In genomic region chr2:168790226-168790902, GRCh38 we compare ENCODE assay signal across 25 cellular contexts. TPM values are rescaled to one million over a fixed set of nuclear protein-coding genes. Genes with fewer than 3 reads are reported as not detected.
DNase-seq lines count a peak whose midpoint lies in the region; ATAC-seq, FAIRE-seq and TF ChIP-seq lines count a peak whose summit lies in the region.
"Had no signal": no experiment of that assay in that cellular context is flagged by ENCODE, and none has a peak within 500 bp of the region (broad histone marks: within the 10 kb centered on the region; RNA-seq: fewer than 3 reads in every experiment).

No MANE protein-coding gene starts in this region.

- H3K9me1 ChIP-seq in endothelial cell of umbilical vein (replicated peaks; ENCODE audit: control insufficient read depth, extremely low read depth, insufficient read depth, low read length) = no peaks in the 10 kb centered on the region

- no peaks in the 10 kb centered on the region for H3K79me2 ChIP-seq in endothelial cell of umbilical vein (ENCODE audit: control insufficient read depth, insufficient read depth, low read length)

- no peak overlapping the region for H3K4me3 ChIP-seq in heart right ventricle
- no peak overlapping the region for H3K4me3 ChIP-seq in right atrium auricular region
- no peak overlapping the region for H3K4me3 ChIP-seq in endothelial cell of umbilical vein (replicated peaks in 1 of 3; ENCODE audit: insufficient read depth in 1 of 3, low read depth in 1 of 3, low read length in 3 of 3)
- no peak overlapping the region for H3K4me3 ChIP-seq in liver (ENCODE audit: low read depth in 1 of 3, low read length in 3 of 3)
- H3K4me3 ChIP-seq: GM23248, SJSA1 had no signal

- CTCF ChIA-PET in endothelial cell of umbilical vein (lab: Charles Lee) = interaction anchor here (1.5 to 1.6 kb wide), 2 partner anchors 18 to 89 kb away, joined by 3 to 4 read pairs; no protein-coding TSS in a partner anchor

- peak; percentile 55 to 93 (median 82) for ATAC-seq in heart right ventricle
- no peak for ATAC-seq in HG03442 (IDR thresholded peaks at IDR 0.05; ENCODE audit: unreplicated experiment)
- ATAC-seq: PC-3 had no signal

- peak overlapping the region in 3 of 10 donors; percentile 1 to 35 (median 33) for H3K27ac ChIP-seq in heart right ventricle
- peak overlapping the region in 1 of 2 donors; percentile 10 for H3K27ac ChIP-seq in right atrium auricular region
- H3K27ac ChIP-seq in endothelial cell of umbilical vein (ENCODE audit: insufficient read depth, low read depth, low read length) = no peak overlapping the region
- no peak overlapping the region for H3K27ac ChIP-seq in liver (ENCODE audit: low read depth in 1 of 2, low read length in 2 of 2)
- H3K27ac ChIP-seq: GM23248, KMS-11, SJSA1 had no signal

- TF ChIP-seq CTCF in heart right ventricle (IDR thresholded peaks at IDR 0.05) (no peak), right atrium auricular region (IDR thresholded peaks at IDR 0.05) (no peak), endothelial cell of umbilical vein (IDR thresholded peaks at IDR 0.05; ENCODE audit: extremely low read depth in 1 of 2, insufficient read depth in 1 of 2, low read depth in 1 of 2, low read length in 2 of 2) (no peak), liver (IDR thresholded peaks at IDR 0.05; ENCODE audit: low read depth, low read length, missing input control) (no peak)

- H3K4me2 ChIP-seq in endothelial cell of umbilical vein (ENCODE audit: insufficient read depth, low read length) = no peak overlapping the region
- H3K4me2 ChIP-seq: KMS-11 had no signal

- dilution Hi-C loops in endothelial cell of umbilical vein (cut with MboI; ENCODE audit: extremely low pct_ligation_motif_present, low sequenced_read_pairs) = no loop called here

- 66 to 77% methylated on average over 5 of the region's 5 CpGs for WGBS in heart right ventricle, 2 donors
- 84% methylated on average over 5 of the region's 5 CpGs for WGBS in liver

- H3K4me1 ChIP-seq in heart right ventricle (peaks cover 0 to 10% (median 0%) of the 10 kb centered on the region in 9 donors), right atrium auricular region (no peaks in the 10 kb centered on the region), endothelial cell of umbilical vein (ENCODE audit: control insufficient read depth, extremely low read depth, insufficient read depth, low read length) (no peaks in the 10 kb centered on the region), liver (ENCODE audit: control insufficient read depth in 4 of 4, insufficient read depth in 4 of 4, low read length in 3 of 4) (no peaks in the 10 kb centered on the region)
- H3K4me1 ChIP-seq: SJSA1 had no signal

- FAIRE-seq in endothelial cell of umbilical vein (lab: Jason Lieb, UNC) = peak; percentile 72
- FAIRE-seq in GM12891 (lab: Jason Lieb, UNC) = no peak
- FAIRE-seq: G401.6 had no signal

- H4K20me1 ChIP-seq in endothelial cell of umbilical vein (replicated peaks; ENCODE audit: control insufficient read depth, extremely low read depth, insufficient read depth, low read length) = no peaks in the 10 kb centered on the region

- no peak for TF ChIP-seq RAD21 in liver (IDR thresholded peaks at IDR 0.05)

- DNase-seq in heart right ventricle = no peak
- DNase-seq in right atrium auricular region (ENCODE audit: low spot score) = no peak
- DNase-seq in endothelial cell of umbilical vein (ENCODE audit: low read depth, low spot score) = peak; percentile 50
- no peak for DNase-seq in GM12891 (ENCODE audit: insufficient read length, low spot score)
- DNase-seq in occipital lobe (lab: John Stamatoyannopoulos, UW) = no peak
- DNase-seq: DMS53; GM23248; H7; IMR-90; MM.1S; NCI-H1417; NCI-H1694; NCI-H2029 treated with DMSO at 0.1 percent for 48 hours; NCI-H446 treated with DMSO at 0.1 percent for 48 hours; NCI-H526; NCI-H82; NK-92 treated with Interleukin-12 subunit alpha and Interleukin-12 subunit beta, amount 100 ng/mL, for 24 hours; PC-3 had no signal

- POLR2A ChIA-PET in endothelial cell of umbilical vein (lab: Charles Lee) = no interaction called here

- TF ChIP-seq POLR2A in endothelial cell of umbilical vein (IDR thresholded peaks at IDR 0.05; ENCODE audit: low read depth, low read length) = no peak
- TF ChIP-seq POLR2A in GM12891 (IDR thresholded peaks at IDR 0.05; ENCODE audit: low read depth, low read length) = no peak

- no peaks in the 10 kb centered on the region for H3K9me3 ChIP-seq in heart right ventricle
- H3K9me3 ChIP-seq in right atrium auricular region = no peaks in the 10 kb centered on the region
- H3K9me3 ChIP-seq in endothelial cell of umbilical vein (replicated peaks; ENCODE audit: control insufficient read depth, insufficient read depth, low read length) = no peaks in the 10 kb centered on the region
- H3K9me3 ChIP-seq in liver (ENCODE audit: control insufficient read depth in 4 of 4, low read length in 3 of 4) = no peaks in the 10 kb centered on the region
- H3K9me3 ChIP-seq: SJSA1 had no signal

- H3K36me3 ChIP-seq in heart right ventricle (no peaks in the 10 kb centered on the region), right atrium auricular region (no peaks in the 10 kb centered on the region), endothelial cell of umbilical vein (ENCODE audit: control insufficient read depth in 2 of 2, extremely low read depth in 1 of 2, insufficient read depth in 2 of 2, low read length in 2 of 2) (no peaks in the 10 kb centered on the region), liver (ENCODE audit: control insufficient read depth in 4 of 4, insufficient read depth in 3 of 4, low read depth in 1 of 4, low read length in 3 of 4) (no peaks in the 10 kb centered on the region)
- H3K36me3 ChIP-seq: SJSA1 had no signal

- H3K27me3 ChIP-seq in heart right ventricle (no peaks in the 10 kb centered on the region), right atrium auricular region (no peaks in the 10 kb centered on the region), endothelial cell of umbilical vein (ENCODE audit: control insufficient read depth in 2 of 2, insufficient read depth in 2 of 2, low read length in 2 of 2) (peaks cover 2 to 11% of the 10 kb centered on the region in 2 experiments), liver (ENCODE audit: control insufficient read depth in 4 of 4, insufficient read depth in 4 of 4, low read length in 3 of 4) (no peaks in the 10 kb centered on the region)
- H3K27me3 ChIP-seq: SJSA1 had no signal

- no TSS peak for BruUV-seq in endothelial cell of umbilical vein (replicated peaks; lab: Mats Ljungman, UMichigan)

- H3K9ac ChIP-seq in endothelial cell of umbilical vein (replicated peaks; ENCODE audit: extremely low read depth, insufficient read depth, low read length) (no peak overlapping the region), liver (ENCODE audit: low read depth in 1 of 2, low read length in 2 of 2) (no peak overlapping the region)
- H3K9ac ChIP-seq: GM23248, KMS-11 had no signal

- intact Hi-C loops in heart right ventricle (cut with DNase I) = no loop called here
- intact Hi-C loops in endothelial cell of umbilical vein (cut with micrococcal nuclease) = no loop called here

- H2AFZ ChIP-seq in endothelial cell of umbilical vein (ENCODE audit: low read depth, low read length) = no peak overlapping the region
- H2AFZ ChIP-seq: GM23248 had no signal

TF ChIP-seq in endothelial cell of umbilical vein, 7 proteins besides CTCF, POLR2A, EP300 and RAD21 (continues in another document):
- TF ChIP-seq POLR2AphosphoS5 (IDR thresholded peaks at IDR 0.05; ENCODE audit: insufficient read depth, low read depth, low read length) (no peak), FOS (IDR thresholded peaks at IDR 0.05; ENCODE audit: borderline replicate concordance, insufficient read depth, low read length) (no peak), MYC (IDR thresholded peaks at IDR 0.05; ENCODE audit: low read depth, low read length) (no peak), GATA2 (IDR thresholded peaks at IDR 0.05; ENCODE audit: insufficient read depth, insufficient read length, low read depth, low read length) (no peak)

TF ChIP-seq in liver, 16 proteins besides CTCF, POLR2A, EP300 and RAD21:
- no peak for TF ChIP-seq ATF3 (IDR thresholded peaks at IDR 0.05)
- peak; percentile 64 for TF ChIP-seq NR2F2 (IDR thresholded peaks at IDR 0.05)

TF ChIP-seq in GM12891, 5 proteins besides CTCF, POLR2A, EP300 and RAD21:
- TF ChIP-seq PAX5 (IDR thresholded peaks at IDR 0.05; ENCODE audit: insufficient read depth, low read length, severe bottlenecking) = no peak
- TF ChIP-seq SPI1 (IDR thresholded peaks at IDR 0.05; ENCODE audit: low read depth, low read length) = no peak
- no peak for TF ChIP-seq POLR2AphosphoS5 (IDR thresholded peaks at IDR 0.05; ENCODE audit: low read depth, low read length)
- no peak for TF ChIP-seq POU2F2 (IDR thresholded peaks at IDR 0.05; ENCODE audit: low read depth, low read length)
- TF ChIP-seq TAF1 (IDR thresholded peaks at IDR 0.05; ENCODE audit: low read depth, low read length) = no peak

RNA-seq across cellular contexts. Expression of gene NOSTRIN, which starts 12.1 kb away (rescaled TPM):
- total RNA-seq in heart right ventricle (10 to 100 TPM in 7 of 10 donors, 1 to 10 TPM in 3; 5.0 to 22.1 (median 12.2) TPM), right atrium auricular region (10 to 100 TPM; 30.6 to 34.3 TPM), endothelial cell of umbilical vein (0.75 TPM in 1 of 2 replicates, not detected in the other), liver (10 to 100 TPM in 1 of 2 donors, 1 to 10 TPM in 1; 4.1 to 16.7 TPM), occipital lobe (3.9 TPM)
- polyA plus RNA-seq in heart right ventricle (10 to 100 TPM; 11.6 to 44.6 TPM), endothelial cell of umbilical vein (0.03 TPM in 1 of 2 replicates, not detected in the other), liver (10 to 100 TPM in 1 of 2 donors, 1 to 10 TPM in 1; 5.5 to 11.5 TPM)
- 0.03 and 0.08 TPM in 2 replicates for polyA plus RNA-seq in endothelial cell of umbilical vein (2011; cell fraction: cytosol; rRNA removed)
- polyA plus RNA-seq in endothelial cell of umbilical vein (2011; cell fraction: nucleus; rRNA removed) = 0.10 and 0.40 TPM in 2 replicates
- 0.37 and 0.40 TPM in 2 replicates for polyA plus RNA-seq in endothelial cell of umbilical vein (2012)
- polyA minus RNA-seq in endothelial cell of umbilical vein = not detected in 2 replicates
- polyA minus RNA-seq in endothelial cell of umbilical vein (2011; cell fraction: cytosol; rRNA and poly(A)+ RNA removed) = 0.61 TPM
- 0.96 and 2.0 TPM in 2 replicates for polyA minus RNA-seq in endothelial cell of umbilical vein (2011; cell fraction: nucleus; rRNA and poly(A)+ RNA removed)
- 0.41 TPM for polyA plus RNA-seq in GM12891 (2012; ENCODE audit: low read depth, missing spikeins)
- total RNA-seq: Daoy, H7, SJSA1 had no signal
- polyA plus RNA-seq: BJ had no signal
